ENCODE assay signal across 8 cellular contexts in the genomic region with DNA sequence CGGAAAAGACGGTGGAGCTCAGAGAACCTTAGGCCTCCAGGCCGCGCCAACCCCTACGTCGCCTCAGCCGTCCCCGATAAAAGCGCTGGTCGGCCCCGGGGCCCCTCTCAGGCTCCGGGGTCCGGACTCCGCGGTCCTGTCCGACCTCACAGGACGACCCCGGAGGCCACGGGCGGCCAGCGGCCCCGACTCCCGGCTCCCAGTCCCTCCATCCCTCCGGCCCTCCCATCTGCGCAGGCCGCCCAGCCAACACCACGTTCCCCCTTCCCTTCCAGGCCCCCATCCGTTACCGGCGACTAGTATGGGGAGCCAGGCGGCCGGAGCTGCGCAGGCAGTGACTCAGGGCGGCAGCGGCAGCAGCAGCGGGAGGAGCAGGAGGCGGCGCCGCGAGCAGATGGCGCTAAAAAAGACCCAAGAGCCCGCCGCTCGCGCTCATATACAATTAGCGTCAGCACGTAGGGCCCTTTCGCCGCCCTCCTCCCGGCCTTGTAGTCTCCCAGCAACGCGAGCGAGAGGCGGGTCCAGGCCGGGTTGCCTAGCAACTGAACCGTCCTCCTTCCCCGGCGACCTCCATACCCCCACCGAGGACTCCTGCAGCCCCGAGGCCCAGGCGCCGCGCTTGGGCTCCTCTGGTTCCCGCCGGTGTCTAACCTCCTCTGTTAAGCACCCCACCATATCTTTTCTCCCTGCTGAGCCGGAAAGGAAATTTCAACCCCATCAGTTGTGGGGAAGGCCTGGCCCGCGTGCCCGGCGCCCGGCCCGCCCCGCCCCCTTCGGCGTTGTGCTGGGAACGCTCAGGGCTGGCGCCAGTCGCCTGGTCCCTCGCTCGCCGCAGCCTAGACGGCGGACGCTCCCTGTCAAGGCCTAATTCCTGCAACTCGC. TPM values are rescaled to one million over a fixed set of nuclear protein-coding genes. Genes with fewer than 3 reads are reported as not detected.
DNase-seq lines count a peak whose midpoint lies in the region; ATAC-seq and TF ChIP-seq lines count a peak whose summit lies in the region.

A gene with protein sequence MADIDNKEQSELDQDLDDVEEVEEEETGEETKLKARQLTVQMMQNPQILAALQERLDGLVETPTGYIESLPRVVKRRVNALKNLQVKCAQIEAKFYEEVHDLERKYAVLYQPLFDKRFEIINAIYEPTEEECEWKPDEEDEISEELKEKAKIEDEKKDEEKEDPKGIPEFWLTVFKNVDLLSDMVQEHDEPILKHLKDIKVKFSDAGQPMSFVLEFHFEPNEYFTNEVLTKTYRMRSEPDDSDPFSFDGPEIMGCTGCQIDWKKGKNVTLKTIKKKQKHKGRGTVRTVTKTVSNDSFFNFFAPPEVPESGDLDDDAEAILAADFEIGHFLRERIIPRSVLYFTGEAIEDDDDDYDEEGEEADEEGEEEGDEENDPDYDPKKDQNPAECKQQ (minus strand): TSS at position 409 of the 882 bp plus-strand sequence. CDS start 10,466 bp downstream, outside the sequence.

- H3K27me3 ChIP-seq in BJ (ENCODE audit: control insufficient read depth, insufficient read depth, low read length): no peaks in the 10 kb centered on the region

- peak; percentile 96 for ATAC-seq in GM19324 (IDR thresholded peaks at IDR 0.05; ENCODE audit: low FRiP score, unreplicated experiment)
- ATAC-seq in HG03469 (IDR thresholded peaks at IDR 0.05; ENCODE audit: unreplicated experiment): peak; percentile 86
- ATAC-seq in left lobe of liver: peak; percentile 93

- peak within 1 kb of the TSS; percentile 89 for H3K4me3 ChIP-seq in BJ (ENCODE audit: low read depth, low read length)

- peak within 1 kb of the TSS; percentile 99 for H3K4me3 Mint-ChIP-seq in activated CD4-positive, alpha-beta T cell treated with anti-CD3 and anti-CD28 coated beads, Interleukin-2, amount 10 ng/mL, durations not matched to agents 7 days and 5 days

- H3K27ac Mint-ChIP-seq in activated CD4-positive, alpha-beta T cell treated with anti-CD3 and anti-CD28 coated beads, Interleukin-2, amount 10 ng/mL, durations not matched to agents 7 days and 5 days: peak within 1 kb of the TSS; percentile 100

- DNase-seq in BJ (ENCODE audit: low read depth) (peak; percentile 86), NCI-H526 treated with DMSO at 0.1 percent for 48 hours (lab: John Stamatoyannopoulos, UW) (peak; percentile 93), cortex of kidney (lab: John Stamatoyannopoulos, UW) (peak; percentile 71), left lobe of liver (ENCODE audit: low spot score) (peak; percentile 97)
- peak; percentile 98 for DNase-seq in activated CD4-positive, alpha-beta T cell treated with anti-CD3 and anti-CD28 coated beads, Interleukin-2, amount 10 ng/mL, durations not matched to agents 7 days and 5 days
- DNase-seq in stimulated activated CD4-positive, alpha-beta T cell treated with anti-CD3 and anti-CD28 coated beads, Interleukin-2, amount 100 ng/mL, for 4 hours (ENCODE audit: low read depth): peak; percentile 95

- H3K27me3 Mint-ChIP-seq in activated CD4-positive, alpha-beta T cell treated with anti-CD3 and anti-CD28 coated beads, Interleukin-2, amount 10 ng/mL, durations not matched to agents 7 days and 5 days: no peaks in the 10 kb centered on the region

- no peak for TF ChIP-seq CTCF in BJ (IDR thresholded peaks at IDR 0.05; ENCODE audit: insufficient read depth, low read depth, low read length)

- POLR2A ChIA-PET in BJ (lab: Charles Lee): no interaction called here
- POLR2A ChIA-PET in activated CD4-positive, alpha-beta T cell treated with anti-CD3 and anti-CD28 coated beads, Interleukin-2, amount 10 ng/mL, durations not matched to agents 7 days and 5 days (lab: Charles Lee): no interaction called here

- H3K4me1 Mint-ChIP-seq in activated CD4-positive, alpha-beta T cell treated with anti-CD3 and anti-CD28 coated beads, Interleukin-2, amount 10 ng/mL, durations not matched to agents 7 days and 5 days: peaks cover 53% of the 10 kb centered on the region

- peaks cover 23% of the 10 kb centered on the region for H3K36me3 Mint-ChIP-seq in activated CD4-positive, alpha-beta T cell treated with anti-CD3 and anti-CD28 coated beads, Interleukin-2, amount 10 ng/mL, durations not matched to agents 7 days and 5 days (ENCODE audit: low read depth)

- H3K9me3 Mint-ChIP-seq in activated CD4-positive, alpha-beta T cell treated with anti-CD3 and anti-CD28 coated beads, Interleukin-2, amount 10 ng/mL, durations not matched to agents 7 days and 5 days: peaks cover 3% of the 10 kb centered on the region

- H3K36me3 ChIP-seq in BJ (ENCODE audit: control insufficient read depth, insufficient read depth, low read length): no peaks in the 10 kb centered on the region

- CTCF ChIA-PET in BJ (lab: Yijun Ruan, JAX): interaction anchor here (1.0 kb wide), 1 partner anchor 19 kb away, joined by 3 read pairs; no protein-coding TSS in a partner anchor
- CTCF ChIA-PET in activated CD4-positive, alpha-beta T cell treated with anti-CD3 and anti-CD28 coated beads, Interleukin-2, amount 10 ng/mL, durations not matched to agents 7 days and 5 days (lab: Charles Lee): interaction anchor here (0.6 to 2.7 kb wide), 3 partner anchors 10 to 60 kb away, joined by 3 to 6 read pairs (median 3); partner anchors contain the start of gene PHLDA1

RNA-seq across cellular contexts. Expression of the gene that starts here (rescaled TPM):
- polyA plus RNA-seq in BJ (2011; rRNA removed): 111 and 245 TPM in 2 replicates
- 39.7 and 57.9 TPM in 2 replicates for polyA minus RNA-seq in BJ (2011; rRNA and poly(A)+ RNA removed)
- 100 to 1,000 TPM; 460 to 538 TPM for total RNA-seq in activated CD4-positive, alpha-beta T cell treated with anti-CD3 and anti-CD28 coated beads, Interleukin-2, amount 10 ng/mL, durations not matched to agents 7 days and 5 days
- 64.0 TPM for total RNA-seq in left lobe of liver

Comparison
In these comparisons a context has a peak if more than half of its experiments do, and no peak if none do; other contexts are left out.
1. Peak in every context shown above with its lines: DNase-seq, ATAC-seq and H3K4me3 ChIP-seq.